ENCODE assay signal across 15 cellular contexts in the genomic region with DNA sequence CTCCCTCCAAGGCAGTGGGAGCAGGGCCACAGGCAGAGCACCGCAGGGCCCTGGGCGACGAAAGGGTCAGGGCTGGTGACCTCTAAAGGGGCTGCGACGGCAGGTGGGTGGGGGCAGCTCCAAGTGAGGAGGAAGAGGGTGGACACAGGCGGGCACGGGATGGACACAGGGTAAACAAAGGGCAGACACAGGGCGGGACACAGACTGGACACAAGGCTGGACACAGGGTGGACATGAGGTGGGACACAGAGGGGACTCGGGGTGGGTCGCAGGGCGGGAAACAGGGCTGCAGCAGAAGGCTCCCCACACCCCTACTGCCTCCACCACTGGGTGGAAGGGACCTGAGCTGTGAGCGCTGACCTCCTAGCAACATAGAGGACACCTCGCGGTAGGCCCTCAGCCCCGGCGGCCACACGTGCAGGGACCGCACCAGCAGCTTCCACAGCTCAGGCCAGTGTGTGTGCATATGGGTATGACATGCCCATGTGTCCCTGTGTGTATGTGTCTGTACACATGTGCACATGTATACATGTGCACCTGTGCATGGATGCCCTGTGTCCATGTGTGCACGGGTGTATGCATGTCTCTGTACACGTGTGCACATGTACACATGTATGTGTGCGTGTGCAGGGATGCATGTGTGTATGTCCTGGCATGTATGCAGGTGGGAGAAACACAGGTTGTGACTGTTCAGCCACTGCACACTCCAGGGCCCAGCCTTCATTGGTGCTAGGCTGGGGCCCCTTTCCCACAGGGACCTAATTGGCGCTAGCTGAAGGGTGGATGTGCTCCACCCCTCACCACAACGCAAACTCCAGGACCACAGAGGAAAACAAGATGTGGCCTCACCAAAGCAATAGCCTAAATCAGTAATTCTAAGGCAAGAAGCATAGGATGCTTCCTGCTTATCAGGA. TPM values are rescaled to one million over a fixed set of nuclear protein-coding genes. Genes with fewer than 3 reads are reported as not detected.
DNase-seq lines count a peak whose midpoint lies in the region; ATAC-seq, FAIRE-seq and TF ChIP-seq lines count a peak whose summit lies in the region.
"Had no signal": no experiment of that assay in that cellular context is flagged by ENCODE, and none has a peak within 500 bp of the region (broad histone marks: within the 10 kb centered on the region; RNA-seq: fewer than 3 reads in every experiment).

No MANE protein-coding gene starts in this region.

- TF ChIP-seq CTCF in C4-2B (conservative IDR thresholded peaks at IDR 0.05) (no peak), astrocyte (IDR thresholded peaks at IDR 0.05; ENCODE audit: insufficient read depth, low read depth, low read length) (no peak), nephron (IDR thresholded peaks at IDR 0.05; ENCODE audit: unreplicated experiment in 3 of 3) (no peak), prostate gland (IDR thresholded peaks at IDR 0.05) (no peak), GM10248 (IDR thresholded peaks at IDR 0.05; ENCODE audit: control extremely low read depth, extremely low read depth, low read depth, missing control alignments) (no peak)

- H3K4me3 ChIP-seq in astrocyte (ENCODE audit: insufficient read depth, low read depth, low read length) (no peak overlapping the region), prostate gland (no peak overlapping the region)
- H3K4me3 ChIP-seq: HAP-1 had no signal

- no peak for ATAC-seq in GM21786 (IDR thresholded peaks at IDR 0.05; ENCODE audit: unreplicated experiment)

- POLR2A ChIA-PET in GM10248 (lab: Yijun Ruan, JAX) = no interaction called here

- CTCF ChIA-PET in GM10248 (lab: Yijun Ruan, JAX) = no interaction called here

- H3K27ac Mint-ChIP-seq in IgD-negative memory B cell (no peak overlapping the region), astrocyte (ENCODE audit: unreplicated experiment) (no peak overlapping the region), nephron (peak overlapping the region in 2 of 3 experiments; percentile 8 to 68)

- H3K9me3 ChIP-seq in astrocyte (ENCODE audit: insufficient read depth, low read depth, low read length) (peaks cover 13% of the 10 kb centered on the region), prostate gland (no peaks in the 10 kb centered on the region)

- FAIRE-seq in astrocyte (lab: Jason Lieb, UNC) = no peak

- intact Hi-C loops in prostate gland (cut with DNase I) = no loop called here

- H3K9me3 Mint-ChIP-seq in IgD-negative memory B cell (peaks cover 0 to 4% (median 0%) of the 10 kb centered on the region in 3 donors), astrocyte (ENCODE audit: unreplicated experiment) (peaks cover 5% of the 10 kb centered on the region), nephron (peaks cover 12% of the 10 kb centered on the region)

- no peak for TF ChIP-seq POLR2A in prostate gland (IDR thresholded peaks at IDR 0.05)

- peak overlapping the region; percentile 97 for H3K27ac ChIP-seq in C4-2B
- no peak overlapping the region for H3K27ac ChIP-seq in astrocyte (ENCODE audit: low read depth, low read length)
- peak overlapping the region in 1 of 2 donors; percentile 83 for H3K27ac ChIP-seq in prostate gland

- DNase-seq in astrocyte (ENCODE audit: low read depth) (no peak), prostate gland (ENCODE audit: low spot score) (no peak), NCI-H128 (lab: John Stamatoyannopoulos, UW; ENCODE audit: unreplicated experiment) (no peak), GM10248 (ENCODE audit: extremely low spot score) (no peak)
- DNase-seq: activated CD4-positive, alpha-beta T cell treated with anti-CD3 and anti-CD28 coated beads for 48 hours; dorsolateral prefrontal cortex; NCI-H2227 treated with DMSO at 0.1 percent for 48 hours; stimulated activated CD4-positive, alpha-beta T cell treated with anti-CD3 and anti-CD28 coated beads, Interleukin-2, amount 100 ng/mL, for 24 hours had no signal

- H3K4me1 Mint-ChIP-seq in IgD-negative memory B cell (peaks cover 3 to 19% (median 10%) of the 10 kb centered on the region in 3 donors), astrocyte (ENCODE audit: low read depth, unreplicated experiment) (peaks cover 5% of the 10 kb centered on the region), nephron (peaks cover 38% of the 10 kb centered on the region)

- H3K4me3 Mint-ChIP-seq in IgD-negative memory B cell (peak overlapping the region in 3 of 4 donors; percentile 52 to 67 (median 60)), astrocyte (ENCODE audit: unreplicated experiment) (no peak overlapping the region), nephron (peak overlapping the region in 1 of 3 experiments; percentile 39)

- H3K79me2 ChIP-seq in astrocyte (ENCODE audit: insufficient read depth, low read length) = no peaks in the 10 kb centered on the region

- H2AFZ ChIP-seq in astrocyte (ENCODE audit: low read depth, low read length) = no peak overlapping the region

- peaks cover 14% of the 10 kb centered on the region for H4K20me1 ChIP-seq in astrocyte (ENCODE audit: insufficient read depth, low read length)

- H3K4me2 ChIP-seq in astrocyte (ENCODE audit: low read length) = peak overlapping the region; percentile 69

- H3K36me3 Mint-ChIP-seq in IgD-negative memory B cell (peaks cover 15% of the 10 kb centered on the region), astrocyte (ENCODE audit: low read depth, unreplicated experiment) (peaks cover 22% of the 10 kb centered on the region), nephron (ENCODE audit: low read depth) (peaks cover 37% of the 10 kb centered on the region)

- H3K36me3 ChIP-seq in astrocyte (ENCODE audit: insufficient read depth, low read length) (no peaks in the 10 kb centered on the region), prostate gland (no peaks in the 10 kb centered on the region)
- H3K36me3 ChIP-seq: HAP-1 had no signal

- H3K27me3 ChIP-seq in astrocyte (ENCODE audit: insufficient read depth, low read length) = no peaks in the 10 kb centered on the region
- no peaks in the 10 kb centered on the region for H3K27me3 ChIP-seq in prostate gland (replicated peaks; ENCODE audit: insufficient read depth)
- H3K27me3 ChIP-seq: dorsolateral prefrontal cortex had no signal

- WGBS in prostate gland = 84% methylated on average over 23 of the region's 23 CpGs

- H3K9ac ChIP-seq in astrocyte (ENCODE audit: low read length) = no peak overlapping the region

- H3K4me1 ChIP-seq in astrocyte (ENCODE audit: insufficient read depth, low read length) = no peaks in the 10 kb centered on the region
- H3K4me1 ChIP-seq in prostate gland (replicated peaks) = peaks cover 17% of the 10 kb centered on the region
- H3K4me1 ChIP-seq: HAP-1 had no signal

- H3K27me3 Mint-ChIP-seq in IgD-negative memory B cell (no peaks in the 10 kb centered on the region), astrocyte (ENCODE audit: low read depth, unreplicated experiment) (peaks cover 2% of the 10 kb centered on the region), nephron (ENCODE audit: low read depth) (no peaks in the 10 kb centered on the region)
- H3K27me3 Mint-ChIP-seq: progenitor cell of endocrine pancreas had no signal

RNA-seq across cellular contexts. Expression of gene LMF1, which starts 7.6 kb away (rescaled TPM):
- 16.1 TPM for polyA plus RNA-seq in IgD-negative memory B cell
- total RNA-seq in astrocyte (12.6 and 15.0 TPM in 2 replicates), prostate gland (10 to 100 TPM; 86.1 to 87.5 TPM)

RNA-seq across cellular contexts. Expression of gene SOX8, which starts 18.4 kb away (rescaled TPM):
- 0.48 TPM for polyA plus RNA-seq in IgD-negative memory B cell
- total RNA-seq in astrocyte (0.70 and 0.98 TPM in 2 replicates), prostate gland (10 to 100 TPM in 1 of 2 donors, under 1 TPM in 1; 0.59 to 11.9 TPM)
- total RNA-seq: fibroblast of villous mesenchyme had no signal

Comparison
In these comparisons a context has a peak if more than half of its experiments do, and no peak if none do; other contexts are left out.
1. H3K27ac Mint-ChIP-seq: peak in nephron (2 of 3); none in IgD-negative memory B cell (0 of 3) and astrocyte (single experiment).